1 cellular context compared by ENCODE assay signal in genomic region chr10:24519950-24520349, GRCh38.
TF ChIP-seq lines count a peak whose summit lies in the region.

No MANE protein-coding gene starts in this region.

TF ChIP-seq in K562, 482 proteins besides CTCF, POLR2A, EP300 and RAD21 (continued from another document):
- no peak for TF ChIP-seq ZBTB11 (CRISPR knock-in tag; IDR thresholded peaks at IDR 0.05)
- TF ChIP-seq, protein P1, sequence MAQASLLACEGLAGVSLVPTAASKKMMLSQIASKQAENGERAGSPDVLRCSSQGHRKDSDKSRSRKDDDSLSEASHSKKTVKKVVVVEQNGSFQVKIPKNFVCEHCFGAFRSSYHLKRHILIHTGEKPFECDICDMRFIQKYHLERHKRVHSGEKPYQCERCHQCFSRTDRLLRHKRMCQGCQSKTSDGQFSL (CRISPR knock-in tag; IDR thresholded peaks at IDR 0.05), result no peak
- TF ChIP-seq, protein P1 (tag; IDR thresholded peaks at IDR 0.05), result no peak
- no peak for TF ChIP-seq RBM17 (IDR thresholded peaks at IDR 0.05; ENCODE audit: borderline replicate concordance, low read depth, low read length)
- no peak for TF ChIP-seq HSF4 (CRISPR knock-in tag; IDR thresholded peaks at IDR 0.05; ENCODE audit: borderline replicate concordance)
- no peak for TF ChIP-seq ZNF639 (CRISPR knock-in tag; conservative IDR thresholded peaks at IDR 0.05 in 1 of 2, IDR thresholded peaks at IDR 0.05 in 1 of 2)
- no peak for TF ChIP-seq ZBTB8A (IDR thresholded peaks at IDR 0.05; ENCODE audit: partially characterized antibody)
- TF ChIP-seq POU5F1 (IDR thresholded peaks at IDR 0.05; ENCODE audit: borderline replicate concordance, low read depth, low read length, partially characterized antibody), result no peak
- no peak for TF ChIP-seq POLR3A (IDR thresholded peaks at IDR 0.05; ENCODE audit: borderline replicate concordance, extremely low read depth, insufficient read depth, insufficient read length)
- TF ChIP-seq ZNF184 (CRISPR knock-in tag; IDR thresholded peaks at IDR 0.05), result no peak
- no peak for TF ChIP-seq ZNF551 (CRISPR knock-in tag; IDR thresholded peaks at IDR 0.05)
- TF ChIP-seq JUNB (CRISPR knock-in tag; conservative IDR thresholded peaks at IDR 0.05), result no peak
- no peak for TF ChIP-seq ARID1B (IDR thresholded peaks at IDR 0.05)
- no peak for TF ChIP-seq DIDO1 (tag; IDR thresholded peaks at IDR 0.05; ENCODE audit: low read depth)
- TF ChIP-seq ARNT (IDR thresholded peaks at IDR 0.05), result no peak
- TF ChIP-seq ZNF586 (CRISPR knock-in tag; conservative IDR thresholded peaks at IDR 0.05), result no peak
- TF ChIP-seq TAF7 (tag; IDR thresholded peaks at IDR 0.05), result no peak
- TF ChIP-seq NR2F6 (CRISPR knock-in tag; IDR thresholded peaks at IDR 0.05), result no peak
